Comparison of ENCODE assay signal across 1 cellular context in the genomic region with DNA sequence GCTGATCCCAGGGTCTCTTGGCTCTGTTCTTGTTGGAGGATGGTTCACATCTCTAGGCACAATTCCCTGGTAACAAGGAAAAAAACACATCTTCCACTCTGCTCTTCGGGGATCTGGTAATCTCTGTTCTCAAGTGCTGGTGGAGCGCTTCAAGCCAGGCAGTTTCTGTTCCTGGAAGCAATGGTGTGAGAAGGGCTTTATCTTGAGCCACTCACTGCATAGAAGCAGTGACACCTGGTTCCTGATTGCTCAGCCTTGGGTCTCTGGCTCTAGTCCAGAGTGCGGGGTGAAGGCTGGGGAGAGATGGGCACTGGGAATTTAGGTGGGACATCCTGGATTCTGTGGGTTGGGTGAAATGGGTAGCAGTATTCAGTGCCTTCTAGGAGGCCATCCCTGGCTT.
A peak's percentile ranks its signal among the peaks of the same experiment; 100 is the strongest.
TF ChIP-seq lines count a peak whose summit lies in the region.

No MANE protein-coding gene starts in this region.

TF ChIP-seq in K562, 482 proteins besides CTCF, POLR2A, EP300 and RAD21 (continued from another document):
- TF ChIP-seq, protein P1, sequence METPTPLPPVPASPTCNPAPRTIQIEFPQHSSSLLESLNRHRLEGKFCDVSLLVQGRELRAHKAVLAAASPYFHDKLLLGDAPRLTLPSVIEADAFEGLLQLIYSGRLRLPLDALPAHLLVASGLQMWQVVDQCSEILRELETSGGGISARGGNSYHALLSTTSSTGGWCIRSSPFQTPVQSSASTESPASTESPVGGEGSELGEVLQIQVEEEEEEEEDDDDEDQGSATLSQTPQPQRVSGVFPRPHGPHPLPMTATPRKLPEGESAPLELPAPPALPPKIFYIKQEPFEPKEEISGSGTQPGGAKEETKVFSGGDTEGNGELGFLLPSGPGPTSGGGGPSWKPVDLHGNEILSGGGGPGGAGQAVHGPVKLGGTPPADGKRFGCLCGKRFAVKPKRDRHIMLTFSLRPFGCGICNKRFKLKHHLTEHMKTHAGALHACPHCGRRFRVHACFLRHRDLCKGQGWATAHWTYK (CRISPR knock-in tag; IDR thresholded peaks at IDR 0.05): no peak
- TF ChIP-seq ZNF589 (CRISPR knock-in tag; IDR thresholded peaks at IDR 0.05; ENCODE audit: low read depth) (no peak), ARID1B (IDR thresholded peaks at IDR 0.05) (0 out of 2 replicates have a peak, but pooled peaks have one; percentile 12), TAL1 (IDR thresholded peaks at IDR 0.05) (0 out of 2 replicates have a peak, but pooled peaks have one; percentile 13), ZFP36 (IDR thresholded peaks at IDR 0.05; ENCODE audit: low read depth, low read length, partially characterized antibody) (peak; percentile 21)
